In genomic region chr7:20307119-20307518, GRCh38 we compare ENCODE assay signal across 10 cellular contexts. TPM values are rescaled to one million over a fixed set of nuclear protein-coding genes. Genes with fewer than 3 reads are reported as not detected.
DNase-seq lines count a peak whose midpoint lies in the region; ATAC-seq and TF ChIP-seq lines count a peak whose summit lies in the region.
"Had no signal": no experiment of that assay in that cellular context is flagged by ENCODE, and none has a peak within 500 bp of the region (broad histone marks: within the 10 kb centered on the region; RNA-seq: fewer than 3 reads in every experiment).

No MANE protein-coding gene starts in this region.

- no peaks in the 10 kb centered on the region for H3K27me3 Mint-ChIP-seq in endodermal cell (ENCODE audit: insufficient read depth)

- DNase-seq in DMS153 (lab: John Stamatoyannopoulos, UW) (peak; percentile 47), endodermal cell (no peak), anterior cingulate cortex (lab: John Stamatoyannopoulos, UW) (no peak), NCI-H2107 treated with DMSO at 0.1 percent for 48 hours (lab: John Stamatoyannopoulos, UW; ENCODE audit: unreplicated experiment) (no peak), globus pallidus (ENCODE audit: low spot score) (no peak), retina (no peak)

- no peaks in the 10 kb centered on the region for H3K27me3 ChIP-seq in endodermal cell (ENCODE audit: control insufficient read depth, insufficient read depth, low read length, poor library complexity, severe bottlenecking)

- WGBS in endodermal cell (ENCODE audit: insufficient coverage in 1 of 2, insufficient read length in 1 of 2), 2 experiments, result 53 to 85% methylated on average over 2 of the region's 2 CpGs

- peaks cover 33% of the 10 kb centered on the region for H3K4me1 Mint-ChIP-seq in endodermal cell

- H3K4me3 ChIP-seq in endodermal cell (ENCODE audit: low read length), result no peak overlapping the region
- H3K4me3 ChIP-seq: PC-9 had no signal

- H3K9me3 Mint-ChIP-seq in endodermal cell, result no peaks in the 10 kb centered on the region
- H3K9me3 Mint-ChIP-seq: dendritic cell treated with granulocyte-macrophage colony-stimulating factor and Interleukin-4, amounts not matched to agents 40 ng/mL and 50 ng/mL, for 4 days had no signal

- H3K9me3 ChIP-seq in endodermal cell (ENCODE audit: control insufficient read depth, low read length), result no peaks in the 10 kb centered on the region

- H3K36me3 ChIP-seq in endodermal cell (ENCODE audit: control insufficient read depth, insufficient read depth, low read length), result no peaks in the 10 kb centered on the region

- H3K36me3 Mint-ChIP-seq in endodermal cell (ENCODE audit: low read depth), result no peaks in the 10 kb centered on the region

- ATAC-seq in GM21576 (IDR thresholded peaks at IDR 0.05; ENCODE audit: unreplicated experiment) (peak; percentile 72), HG03575 (IDR thresholded peaks at IDR 0.05; ENCODE audit: extremely low read depth, insufficient number of reproducible peaks, low FRiP score, unreplicated experiment) (peak; percentile 54)

- H3K4me1 ChIP-seq in endodermal cell (ENCODE audit: control insufficient read depth, insufficient read depth, low read length), result peaks cover 6% of the 10 kb centered on the region

- H3K27ac Mint-ChIP-seq in endodermal cell, result no peak overlapping the region
- H3K27ac Mint-ChIP-seq: dendritic cell treated with granulocyte-macrophage colony-stimulating factor and Interleukin-4, amounts not matched to agents 40 ng/mL and 50 ng/mL, for 4 days had no signal

- H3K4me3 Mint-ChIP-seq in endodermal cell, result no peak overlapping the region
- H3K4me3 Mint-ChIP-seq: dendritic cell treated with granulocyte-macrophage colony-stimulating factor and Interleukin-4, amounts not matched to agents 40 ng/mL and 50 ng/mL, for 4 days had no signal

- no peak for TF ChIP-seq CTCF in endodermal cell (conservative IDR thresholded peaks at IDR 0.05)

- peak overlapping the region; percentile 23 for H3K9ac ChIP-seq in endodermal cell (ENCODE audit: extremely low read depth, low read length, poor library complexity, severe bottlenecking)

- peak overlapping the region; percentile 80 for H3K27ac ChIP-seq in endodermal cell (ENCODE audit: low read depth, low read length)
- H3K27ac ChIP-seq: PC-9 had no signal

RNA-seq across cellular contexts. Expression of gene ITGB8, which starts 23.6 kb away (rescaled TPM):
- total RNA-seq in endodermal cell, result 1 to 10 TPM; 6.5 to 7.6 TPM
- 16.1 TPM for polyA plus RNA-seq in endodermal cell (2013, experiment 1 of 2)
- polyA plus RNA-seq in endodermal cell (2013, experiment 2 of 2), result 14.6 TPM
